In the genomic region with DNA sequence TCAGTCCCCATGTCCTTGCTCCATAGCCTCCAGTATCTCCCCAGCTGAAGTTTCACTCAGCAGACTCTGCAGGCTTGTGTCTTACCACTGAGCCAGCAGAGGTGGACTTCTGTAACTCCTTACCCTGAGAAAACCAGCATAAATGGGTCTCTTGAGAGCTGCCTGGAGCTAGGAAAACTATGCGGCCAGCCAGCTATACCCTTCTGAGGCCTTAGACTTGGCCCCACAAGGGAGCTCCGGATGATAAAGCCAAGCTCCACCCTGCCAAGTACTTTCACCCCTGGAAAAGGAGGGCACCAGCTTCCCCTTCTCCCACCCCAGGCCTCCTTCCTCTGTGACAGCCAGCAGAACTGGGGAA, we compare ENCODE assay signal across 11 cellular contexts. TPM values are rescaled to one million over a fixed set of nuclear protein-coding genes. Genes with fewer than 3 reads are reported as not detected.
DNase-seq lines count a peak whose midpoint lies in the region; ATAC-seq and TF ChIP-seq lines count a peak whose summit lies in the region.
"Had no signal": no experiment of that assay in that cellular context is flagged by ENCODE, and none has a peak within 500 bp of the region (broad histone marks: within the 10 kb centered on the region; RNA-seq: fewer than 3 reads in every experiment).

No MANE protein-coding gene starts in this region.

- H3K4me3 Mint-ChIP-seq in activated naive CD8-positive, alpha-beta T cell treated with anti-CD3 and anti-CD28 coated beads for 36 hours: no peak overlapping the region
- H3K4me3 Mint-ChIP-seq in naive thymus-derived CD4-positive, alpha-beta T cell: peak overlapping the region in 5 of 10 donors; percentile 2 to 59 (median 42)

- H3K27me3 Mint-ChIP-seq in activated naive CD8-positive, alpha-beta T cell treated with anti-CD3 and anti-CD28 coated beads for 36 hours: peaks cover 8% of the 10 kb centered on the region
- H3K27me3 Mint-ChIP-seq in naive thymus-derived CD4-positive, alpha-beta T cell: no peaks in the 10 kb centered on the region

- H3K4me1 Mint-ChIP-seq in activated naive CD8-positive, alpha-beta T cell treated with anti-CD3 and anti-CD28 coated beads for 36 hours: peaks cover 61% of the 10 kb centered on the region
- peaks cover 32 to 76% (median 70%) of the 10 kb centered on the region in 7 donors for H3K4me1 Mint-ChIP-seq in naive thymus-derived CD4-positive, alpha-beta T cell

- no peak for TF ChIP-seq POLR2A in upper lobe of left lung (IDR thresholded peaks at IDR 0.05)

- POLR2A ChIA-PET in naive thymus-derived CD4-positive, alpha-beta T cell (lab: Charles Lee): interaction anchor here (1.0 to 9.2 kb wide), 18 partner anchors 9 to 87 kb away, joined by 3 to 129 read pairs (median 12); partner anchors contain the start of gene IRF1

- H3K36me3 Mint-ChIP-seq in activated naive CD8-positive, alpha-beta T cell treated with anti-CD3 and anti-CD28 coated beads for 36 hours: peaks cover 19% of the 10 kb centered on the region
- peaks cover 0 to 16% (median 0%) of the 10 kb centered on the region in 5 donors for H3K36me3 Mint-ChIP-seq in naive thymus-derived CD4-positive, alpha-beta T cell

- H3K36me3 ChIP-seq in naive thymus-derived CD4-positive, alpha-beta T cell (ENCODE audit: control insufficient read depth in 2 of 3, insufficient read depth in 3 of 3, low read length in 3 of 3): peaks cover 3 to 18% (median 9%) of the 10 kb centered on the region in 3 experiments
- H3K36me3 ChIP-seq in upper lobe of left lung (peaks cover 7 to 25% (median 13%) of the 10 kb centered on the region in 4 donors), brain microvascular endothelial cell (replicated peaks) (peaks cover 13% of the 10 kb centered on the region)

- no peak overlapping the region for H3K4me3 ChIP-seq in naive thymus-derived CD4-positive, alpha-beta T cell (ENCODE audit: low read length)
- H3K4me3 ChIP-seq in upper lobe of left lung (no peak overlapping the region), brain microvascular endothelial cell (ENCODE audit: low read depth, low read length) (no peak overlapping the region)

- intact Hi-C loops in left cardiac atrium (cut with DNase I) (loop anchor here in 1 of 2 donors (5.0 kb wide), 1 partner anchor 41 kb away; no protein-coding TSS in a partner anchor), Right ventricle myocardium inferior (cut with DNase I) (loop anchor here (5.0 kb wide), 1 partner anchor 51 kb away; no protein-coding TSS in a partner anchor)
- intact Hi-C loops in naive thymus-derived CD4-positive, alpha-beta T cell (cut with micrococcal nuclease): no loop called here

- ATAC-seq in left cardiac atrium (peak in 1 of 2 donors; percentile 14), Right ventricle myocardium inferior (no peak), upper lobe of left lung (ENCODE audit: low FRiP score in 2 of 2) (peak in 1 of 2 donors; percentile 15)
- peak; percentile 3 for ATAC-seq in naive thymus-derived CD4-positive, alpha-beta T cell

- no peaks in the 10 kb centered on the region for H3K9me3 ChIP-seq in naive thymus-derived CD4-positive, alpha-beta T cell (ENCODE audit: control insufficient read depth in 2 of 3, low read length in 3 of 3)
- no peaks in the 10 kb centered on the region for H3K9me3 ChIP-seq in upper lobe of left lung

- CTCF ChIA-PET in naive thymus-derived CD4-positive, alpha-beta T cell (lab: Charles Lee): interaction anchor here (0.6 to 5.6 kb wide), 9 partner anchors 8 to 91 kb away, joined by 3 to 46 read pairs (median 4); partner anchors contain the start of gene IRF1

- H3K27ac ChIP-seq in naive thymus-derived CD4-positive, alpha-beta T cell (ENCODE audit: low read depth, low read length): peak overlapping the region; percentile 47
- H3K27ac ChIP-seq in upper lobe of left lung: peak overlapping the region; percentile 30 to 99 (median 54)
- no peak overlapping the region for H3K27ac ChIP-seq in brain microvascular endothelial cell
- H3K27ac ChIP-seq: KMS-11 had no signal

- no peaks in the 10 kb centered on the region for H3K27me3 ChIP-seq in naive thymus-derived CD4-positive, alpha-beta T cell (ENCODE audit: control insufficient read depth in 2 of 2, insufficient read depth in 2 of 2, low read length in 2 of 2)
- no peaks in the 10 kb centered on the region for H3K27me3 ChIP-seq in upper lobe of left lung
- H3K27me3 ChIP-seq in brain microvascular endothelial cell (replicated peaks): no peaks in the 10 kb centered on the region

- TF ChIP-seq EP300 in upper lobe of left lung (IDR thresholded peaks at IDR 0.05): no peak

- WGBS in upper lobe of left lung, 2 donors: 36 to 38% methylated on average over 2 of the region's 2 CpGs

- H3K9me3 Mint-ChIP-seq in activated naive CD8-positive, alpha-beta T cell treated with anti-CD3 and anti-CD28 coated beads for 36 hours: no peaks in the 10 kb centered on the region
- H3K9me3 Mint-ChIP-seq in naive thymus-derived CD4-positive, alpha-beta T cell: peaks cover 0 to 4% (median 0%) of the 10 kb centered on the region in 11 donors

- TF ChIP-seq CTCF in upper lobe of left lung (IDR thresholded peaks at IDR 0.05) (no peak), brain microvascular endothelial cell (IDR thresholded peaks at IDR 0.05; ENCODE audit: low read depth, low read length, missing control alignments) (no peak)

- in situ Hi-C loops in brain microvascular endothelial cell (cut with HindIII; ENCODE audit: low pct_ligation_motif_present, low sequenced_read_pairs): no loop called here

- DNase-seq in left cardiac atrium: peak; percentile 19
- no peak for DNase-seq in Right ventricle myocardium inferior (ENCODE audit: missing footprints)
- DNase-seq in activated naive CD8-positive, alpha-beta T cell treated with anti-CD3 and anti-CD28 coated beads for 36 hours: no peak
- peak in 2 of 9 donors; percentile 31 to 40 for DNase-seq in naive thymus-derived CD4-positive, alpha-beta T cell
- no peak for DNase-seq in upper lobe of left lung
- DNase-seq in iPS-NIHi11 (ENCODE audit: low spot score): no peak
- DNase-seq in brain microvascular endothelial cell: no peak
- DNase-seq in HUDEP-2 (lab: John Stamatoyannopoulos, UW; ENCODE audit: unreplicated experiment in 76 of 76): no peak
- DNase-seq: GF-D8, midbrain had no signal

- H3K4me1 ChIP-seq in naive thymus-derived CD4-positive, alpha-beta T cell (ENCODE audit: control insufficient read depth in 2 of 2, insufficient read depth in 2 of 2, low read length in 2 of 2): peaks cover 13 to 85% of the 10 kb centered on the region in 2 donors
- H3K4me1 ChIP-seq in upper lobe of left lung: peaks cover 23 to 58% (median 36%) of the 10 kb centered on the region in 4 donors

- peak overlapping the region; percentile 77 for H3K27ac Mint-ChIP-seq in activated naive CD8-positive, alpha-beta T cell treated with anti-CD3 and anti-CD28 coated beads for 36 hours
- peak overlapping the region; percentile 85 to 97 (median 92) for H3K27ac Mint-ChIP-seq in naive thymus-derived CD4-positive, alpha-beta T cell

RNA-seq across cellular contexts. Expression of gene IRF1, which starts 12.1 kb away (rescaled TPM):
- total RNA-seq in left cardiac atrium (10 to 100 TPM; 11.8 to 21.4 TPM), Right ventricle myocardium inferior (12.7 TPM), upper lobe of left lung (10 to 100 TPM; 42.1 to 94.3 (median 79.3) TPM)
- total RNA-seq in activated naive CD8-positive, alpha-beta T cell treated with anti-CD3 and anti-CD28 coated beads for 36 hours: 100 to 1,000 TPM; 228 to 232 TPM
- 100 to 1,000 TPM; 118 to 632 (median 549) TPM for total RNA-seq in naive thymus-derived CD4-positive, alpha-beta T cell
- polyA plus RNA-seq in naive thymus-derived CD4-positive, alpha-beta T cell: 100 to 1,000 TPM; 148 to 174 TPM
